Comparison of ENCODE assay signal across 22 cellular contexts in the genomic region with DNA sequence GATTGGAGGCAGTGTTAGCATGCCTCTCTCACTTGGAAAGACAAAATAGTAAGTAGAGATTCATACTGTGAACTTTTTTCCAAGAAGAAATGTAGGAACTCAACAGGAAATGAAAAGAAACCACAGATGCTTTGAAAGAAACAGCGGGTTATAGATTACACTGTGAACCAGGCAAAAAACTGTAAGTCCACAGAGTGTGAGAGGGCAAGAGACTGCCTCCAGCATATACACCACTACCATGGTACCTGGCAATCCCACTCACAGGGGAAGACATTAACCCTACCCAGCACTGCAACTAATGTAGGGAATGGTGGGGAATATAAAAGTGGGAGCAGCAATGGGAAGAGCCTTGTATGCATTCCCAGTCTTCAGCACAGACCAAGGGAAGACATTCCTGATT.
DNase-seq lines count a peak whose midpoint lies in the region; ATAC-seq and TF ChIP-seq lines count a peak whose summit lies in the region.
"Had no signal": no experiment of that assay in that cellular context is flagged by ENCODE, and none has a peak within 500 bp of the region (broad histone marks: within the 10 kb centered on the region; RNA-seq: fewer than 3 reads in every experiment).

No MANE protein-coding gene starts in this region.

- peak; percentile 34 for ATAC-seq in stimulated activated effector memory CD8-positive, alpha-beta T cell treated with anti-CD3 and anti-CD28 coated beads, Interleukin-12 subunit alpha, Interleukin-12 subunit beta, amount 100 ng/mL, for 72 hours
- no peak for ATAC-seq in GM18517 (IDR thresholded peaks at IDR 0.05; ENCODE audit: unreplicated experiment)

- H4K20me1 ChIP-seq in BLaER1 treated with 17β-estradiol and CSF1 and Interleukin-3, amounts not matched to agents 10 nM and 100 nM: no peaks in the 10 kb centered on the region
- no peaks in the 10 kb centered on the region for H4K20me1 ChIP-seq in KMS-11 (ENCODE audit: insufficient read depth)

- TF ChIP-seq CTCF in KMS-11 (conservative IDR thresholded peaks at IDR 0.05; ENCODE audit: low read depth, low read length): no peak

- no peaks in the 10 kb centered on the region for H3K4me1 Mint-ChIP-seq in stimulated activated effector memory CD8-positive, alpha-beta T cell treated with anti-CD3 and anti-CD28 coated beads, Interleukin-12 subunit alpha, Interleukin-12 subunit beta, amount 100 ng/mL, for 72 hours
- H3K4me1 Mint-ChIP-seq: CD14-positive monocyte had no signal

- H3K9me3 ChIP-seq in BLaER1 treated with 17β-estradiol and CSF1 and Interleukin-3, amounts not matched to agents 10 nM and 100 nM (replicated peaks in 1 of 11): peaks cover 0 to 20% (median 9%) of the 10 kb centered on the region in 11 experiments; a peak in 11 of 22 replicates

- peak overlapping the region in 10 of 11 experiments; percentile 26 to 69 (median 58); a peak in 18 of 22 replicates for H3K4me2 ChIP-seq in BLaER1 treated with 17β-estradiol and CSF1 and Interleukin-3, amounts not matched to agents 10 nM and 100 nM
- peak overlapping the region; percentile 37; the same call in 1 of the 2 replicates for H3K4me2 ChIP-seq in KMS-11

- H3K4me1 ChIP-seq in BLaER1 treated with 17β-estradiol and CSF1 and Interleukin-3, amounts not matched to agents 10 nM and 100 nM: peaks cover 0 to 16% (median 14%) of the 10 kb centered on the region in 10 experiments; a peak in 17 of 20 replicates
- H3K4me1 ChIP-seq in KMS-11 (ENCODE audit: low read depth, poor library complexity, severe bottlenecking): peaks cover 26% of the 10 kb centered on the region

- H3K9ac ChIP-seq in BLaER1 treated with 17β-estradiol and CSF1 and Interleukin-3, amounts not matched to agents 10 nM and 100 nM: no peak overlapping the region
- H3K9ac ChIP-seq in KMS-11: no peak overlapping the region
- H3K9ac ChIP-seq: GM23248 had no signal

- no peaks in the 10 kb centered on the region for H3K36me3 ChIP-seq in BLaER1 treated with 17β-estradiol and CSF1 and Interleukin-3, amounts not matched to agents 10 nM and 100 nM
- H3K36me3 ChIP-seq in KMS-11 (ENCODE audit: insufficient read depth): no peaks in the 10 kb centered on the region

- H3K9me3 Mint-ChIP-seq in stimulated activated effector memory CD8-positive, alpha-beta T cell treated with anti-CD3 and anti-CD28 coated beads, Interleukin-12 subunit alpha, Interleukin-12 subunit beta, amount 100 ng/mL, for 72 hours: peaks cover 10% of the 10 kb centered on the region

- no peak overlapping the region for H3K4me3 ChIP-seq in BLaER1 treated with 17β-estradiol and CSF1 and Interleukin-3, amounts not matched to agents 10 nM and 100 nM
- no peak overlapping the region for H3K4me3 ChIP-seq in KMS-11 (IDR thresholded peaks at IDR 0.05; ENCODE audit: insufficient read depth, low read depth, low read length)
- H3K4me3 ChIP-seq: GM23248, SK-N-MC had no signal

- no peak overlapping the region for H3K27ac Mint-ChIP-seq in stimulated activated effector memory CD8-positive, alpha-beta T cell treated with anti-CD3 and anti-CD28 coated beads, Interleukin-12 subunit alpha, Interleukin-12 subunit beta, amount 100 ng/mL, for 72 hours
- H3K27ac Mint-ChIP-seq: CD14-positive monocyte, HFFc6 had no signal

- no peaks in the 10 kb centered on the region for H3K79me2 ChIP-seq in KMS-11 (ENCODE audit: insufficient read depth, low read depth)

- DNase-seq in glomerular visceral epithelial cell (ENCODE audit: extremely low spot score) (peak; percentile 16), Kasumi-1 (lab: John Stamatoyannopoulos, UW) (no peak)
- no peak for DNase-seq in stimulated activated effector memory CD8-positive, alpha-beta T cell treated with anti-CD3 and anti-CD28 coated beads, Interleukin-12 subunit alpha, Interleukin-12 subunit beta, amount 100 ng/mL, for 72 hours (ENCODE audit: low spot score in 2 of 2)
- no peak for DNase-seq in activated CD8-positive, alpha-beta memory T cell treated with anti-CD3 and anti-CD28 coated beads, Interleukin-2, amount 50 U/mL, for 4 hours
- DNase-seq: 8988T, GM23248, H9, HFFc6, IMR-90, NCI-H1694 treated with DMSO at 0.1 percent for 48 hours, NCI-H2081 treated with DMSO at 0.1 percent for 48 hours, NCI-H2171 treated with DMSO at 0.1 percent for 48 hours, NCI-H526, SHP77 treated with DMSO at 0.1 percent for 48 hours, SW 1271 had no signal

- H3K27me3 ChIP-seq in BLaER1 treated with 17β-estradiol and CSF1 and Interleukin-3, amounts not matched to agents 10 nM and 100 nM: no peaks in the 10 kb centered on the region
- H3K27me3 ChIP-seq in KMS-11 (ENCODE audit: insufficient read depth, low read depth): no peaks in the 10 kb centered on the region

- no peak overlapping the region for H3K4me3 Mint-ChIP-seq in stimulated activated effector memory CD8-positive, alpha-beta T cell treated with anti-CD3 and anti-CD28 coated beads, Interleukin-12 subunit alpha, Interleukin-12 subunit beta, amount 100 ng/mL, for 72 hours
- H3K4me3 Mint-ChIP-seq: CD14-positive monocyte, H9, HFFc6 had no signal

- peak overlapping the region; percentile 47 for H2AFZ ChIP-seq in KMS-11 (ENCODE audit: low read depth)
- H2AFZ ChIP-seq: GM23248 had no signal

- no peaks in the 10 kb centered on the region for H3K36me3 Mint-ChIP-seq in stimulated activated effector memory CD8-positive, alpha-beta T cell treated with anti-CD3 and anti-CD28 coated beads, Interleukin-12 subunit alpha, Interleukin-12 subunit beta, amount 100 ng/mL, for 72 hours
- H3K36me3 Mint-ChIP-seq: CD14-positive monocyte had no signal

- 0 out of 22 replicates have a peak overlapping the region, but pooled peaks of 1 of the 11 experiments have one; percentile 6 for H3K27ac ChIP-seq in BLaER1 treated with 17β-estradiol and CSF1 and Interleukin-3, amounts not matched to agents 10 nM and 100 nM
- peak overlapping the region; percentile 61 for H3K27ac ChIP-seq in KMS-11
- H3K27ac ChIP-seq: GM23248, HL-60, RWPE1, SK-N-MC had no signal
